Comparison of ENCODE assay signal across 15 cellular contexts in the genomic region with DNA sequence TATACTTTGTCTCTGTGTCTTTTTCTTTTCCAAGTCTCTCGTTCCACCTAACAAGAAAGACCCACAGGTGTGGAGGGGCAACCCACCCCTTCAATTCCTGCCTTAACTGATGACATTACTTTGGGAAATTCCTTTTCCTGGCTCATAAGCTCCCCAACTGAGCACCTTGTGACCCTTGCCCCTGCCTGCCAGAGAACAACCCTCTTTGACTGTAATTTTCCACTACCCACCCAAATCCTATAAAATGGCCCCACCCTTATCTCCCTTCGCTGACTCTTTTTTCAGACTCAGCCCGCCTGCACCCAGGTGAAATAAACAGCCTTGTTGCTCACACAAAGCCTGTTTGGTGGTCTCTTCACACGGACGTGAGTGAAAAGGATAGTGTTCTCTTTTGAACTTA. TPM values are rescaled to one million over a fixed set of nuclear protein-coding genes. Genes with fewer than 3 reads are reported as not detected.
"Had no signal": no experiment of that assay in that cellular context is flagged by ENCODE, and none has a peak within 500 bp of the region (broad histone marks: within the 10 kb centered on the region; RNA-seq: fewer than 3 reads in every experiment).

No MANE protein-coding gene starts in this region.

RNA-seq across cellular contexts. Expression of a gene that starts 15.2 kb away (rescaled TPM):
- total RNA-seq: naive thymus-derived CD8-positive, alpha-beta T cell; natural killer cell treated with Interleukin-12 subunit alpha and Interleukin-12 subunit beta and Interleukin-15 and Interleukin-18, amount 100 ng/mL, for 72 hours; neural crest cell; occipital lobe; osteoblast; ovary; pulmonary artery endothelial cell; right atrium auricular region; smooth muscle cell; spleen; transverse colon had no signal

RNA-seq across cellular contexts. Expression of a gene that starts 55.2 kb away (rescaled TPM):
- total RNA-seq: naive thymus-derived CD8-positive, alpha-beta T cell; natural killer cell treated with Interleukin-12 subunit alpha and Interleukin-12 subunit beta and Interleukin-15 and Interleukin-18, amount 100 ng/mL, for 72 hours; osteoblast; pulmonary artery endothelial cell; right atrium auricular region; sciatic nerve; smooth muscle cell; spleen; upper lobe of left lung; ureter; vagina had no signal
- polyA plus RNA-seq: naive thymus-derived CD8-positive, alpha-beta T cell; smooth muscle cell had no signal
